Comparison of ENCODE assay signal across 7 cellular contexts in the genomic region with DNA sequence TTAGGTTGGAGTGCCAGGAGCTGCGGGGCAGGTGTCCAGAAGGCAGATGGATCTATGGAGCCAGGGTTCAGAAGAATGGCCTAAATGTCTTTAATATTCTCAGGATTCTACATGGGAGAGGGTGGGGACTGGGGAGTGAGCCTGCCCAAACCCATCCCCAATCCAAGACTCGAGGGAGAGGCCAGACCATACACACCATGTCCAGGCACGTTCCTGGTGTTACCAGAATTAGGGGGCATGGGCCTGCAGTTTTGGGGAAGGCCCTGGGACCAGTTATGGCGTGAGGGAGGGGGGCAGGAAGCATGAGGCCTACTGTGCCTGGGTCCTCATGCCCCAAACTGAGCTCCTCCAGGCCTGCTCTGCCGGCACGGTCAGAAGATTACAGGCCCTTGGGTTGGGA. TPM values are rescaled to one million over a fixed set of nuclear protein-coding genes. Genes with fewer than 3 reads are reported as not detected.
DNase-seq lines count a peak whose midpoint lies in the region; ATAC-seq and TF ChIP-seq lines count a peak whose summit lies in the region.

No MANE protein-coding gene starts in this region.

- no peaks in the 10 kb centered on the region for H3K9me2 ChIP-seq in hepatocyte (replicated peaks; ENCODE audit: insufficient read depth)

- TF ChIP-seq CTCF in H9 (conservative IDR thresholded peaks at IDR 0.05) (no peak), hepatocyte (IDR thresholded peaks at IDR 0.05; ENCODE audit: poor library complexity) (no peak)

- H3K56ac ChIP-seq in H9 (ENCODE audit: insufficient read length, low read depth, low read length) = no peak overlapping the region

- no peak overlapping the region for H4K5ac ChIP-seq in H9 (ENCODE audit: insufficient read length, low read depth, low read length)

- peaks cover 3% of the 10 kb centered on the region; the same call in 1 of the 2 replicates for H3K4me1 ChIP-seq in H9 (ENCODE audit: insufficient read depth, low read length)
- peaks cover 24% of the 10 kb centered on the region for H3K4me1 ChIP-seq in adipocyte (ENCODE audit: control insufficient read depth, insufficient read depth, low read length)
- peaks cover 18% of the 10 kb centered on the region for H3K4me1 ChIP-seq in hepatocyte (ENCODE audit: insufficient read depth)

- H4K20me1 ChIP-seq in H9 (ENCODE audit: control insufficient read depth, insufficient read depth, insufficient read length) (no peaks in the 10 kb centered on the region), hepatocyte (ENCODE audit: insufficient read depth, poor library complexity, severe bottlenecking) (peaks cover 34% of the 10 kb centered on the region)

- peak overlapping the region; percentile 60 to 98 for H3K4me3 Mint-ChIP-seq in H9
- peak overlapping the region; percentile 93 for H3K4me3 Mint-ChIP-seq in stimulated activated effector memory CD8-positive, alpha-beta T cell treated with anti-CD3 and anti-CD28 coated beads, Interleukin-12 subunit alpha, Interleukin-12 subunit beta, amount 100 ng/mL, for 72 hours

- H3K79me2 ChIP-seq in H9 (ENCODE audit: insufficient read depth, low read length) = peaks cover 7% of the 10 kb centered on the region; the same call in 1 of the 2 replicates
- H3K79me2 ChIP-seq in hepatocyte = peaks cover 56% of the 10 kb centered on the region

- H3K36me3 ChIP-seq in adipocyte (ENCODE audit: control insufficient read depth, insufficient read depth, low read length, severe bottlenecking) (peaks cover 30% of the 10 kb centered on the region), hepatocyte (replicated peaks; ENCODE audit: insufficient read depth, low read depth) (no peaks in the 10 kb centered on the region)

- H3K23me2 ChIP-seq in H9 (ENCODE audit: insufficient read length, low read depth, low read length, poor library complexity, severe bottlenecking) = peaks cover 9% of the 10 kb centered on the region

- no peaks in the 10 kb centered on the region for H3K27me3 Mint-ChIP-seq in H9 (ENCODE audit: low read depth)

- H4K8ac ChIP-seq in H9 (replicated peaks; ENCODE audit: insufficient read length, low read depth, low read length) = peak overlapping the region; percentile 30

- no peak overlapping the region for H2BK20ac ChIP-seq in H9 (ENCODE audit: low read depth, low read length, poor library complexity, severe bottlenecking)

- H3K18ac ChIP-seq in H9 (ENCODE audit: insufficient read length, low read depth, low read length) = no peak overlapping the region

- H3K4me1 Mint-ChIP-seq in H9 = peaks cover 16 to 17% of the 10 kb centered on the region in 2 experiments
- H3K4me1 Mint-ChIP-seq in stimulated activated effector memory CD8-positive, alpha-beta T cell treated with anti-CD3 and anti-CD28 coated beads, Interleukin-12 subunit alpha, Interleukin-12 subunit beta, amount 100 ng/mL, for 72 hours = peaks cover 29% of the 10 kb centered on the region

- H3K79me1 ChIP-seq in H9 (ENCODE audit: insufficient read depth, low read depth, low read length, poor library complexity, severe bottlenecking) = peaks cover 4% of the 10 kb centered on the region

- H3K23ac ChIP-seq in H9 (ENCODE audit: insufficient read length, low read depth, low read length) = no peak overlapping the region

- no peak overlapping the region for H3K4me2 ChIP-seq in H9 (ENCODE audit: insufficient read depth, insufficient read length, low read length)
- peak overlapping the region; percentile 91 for H3K4me2 ChIP-seq in hepatocyte

- peaks cover 10 to 34% (median 19%) of the 10 kb centered on the region in 3 experiments for H3K36me3 Mint-ChIP-seq in H9 (ENCODE audit: insufficient read depth in 1 of 3, low read depth in 3 of 3)
- H3K36me3 Mint-ChIP-seq in stimulated activated effector memory CD8-positive, alpha-beta T cell treated with anti-CD3 and anti-CD28 coated beads, Interleukin-12 subunit alpha, Interleukin-12 subunit beta, amount 100 ng/mL, for 72 hours = peaks cover 51% of the 10 kb centered on the region

- H2BK120ac ChIP-seq in H9 (ENCODE audit: low read depth, low read length, poor library complexity, severe bottlenecking) = no peak overlapping the region

- H3K14ac ChIP-seq in H9 (ENCODE audit: insufficient read depth, low read length) = no peak overlapping the region

- H3K9me3 ChIP-seq in H9 (ENCODE audit: control insufficient read depth, low read depth, low read length) (no peaks in the 10 kb centered on the region), adipocyte (ENCODE audit: control insufficient read depth, low read length) (no peaks in the 10 kb centered on the region), hepatocyte (ENCODE audit: low read depth) (no peaks in the 10 kb centered on the region)

- peak overlapping the region in 1 of 3 experiments; percentile 8; a peak in 1 of 7 replicates for H3K27ac Mint-ChIP-seq in H9
- peak overlapping the region; percentile 3 for H3K27ac Mint-ChIP-seq in stimulated activated effector memory CD8-positive, alpha-beta T cell treated with anti-CD3 and anti-CD28 coated beads, Interleukin-12 subunit alpha, Interleukin-12 subunit beta, amount 100 ng/mL, for 72 hours

- no CpG with 5 or more reads among the region's 6 CpGs for WGBS in H9 (ENCODE audit: extremely low coverage, insufficient read length, low lambda C conversion rate)
- WGBS in hepatocyte (ENCODE audit: low lambda C conversion rate, missing lambda C conversion rate) = 91% methylated on average over 6 of the region's 6 CpGs

- no peak overlapping the region for H4K91ac ChIP-seq in H9 (ENCODE audit: insufficient read length, low read depth, low read length)

- no peaks in the 10 kb centered on the region for H3K9me3 Mint-ChIP-seq in H9
- H3K9me3 Mint-ChIP-seq in stimulated activated effector memory CD8-positive, alpha-beta T cell treated with anti-CD3 and anti-CD28 coated beads, Interleukin-12 subunit alpha, Interleukin-12 subunit beta, amount 100 ng/mL, for 72 hours = no peaks in the 10 kb centered on the region

- peak; percentile 27 for DNase-seq in H9
- no peak for DNase-seq in adipocyte (ENCODE audit: low read depth)
- no peak for DNase-seq in hepatocyte (ENCODE audit: low spot score)
- DNase-seq in stimulated activated effector memory CD8-positive, alpha-beta T cell treated with anti-CD3 and anti-CD28 coated beads, Interleukin-12 subunit alpha, Interleukin-12 subunit beta, amount 100 ng/mL, for 72 hours (ENCODE audit: low spot score in 2 of 2) = no peak
- DNase-seq in amygdala (lab: John Stamatoyannopoulos, UW) = no peak
- no peak for DNase-seq in activated CD4-positive, CD25-positive, alpha-beta regulatory T cell (lab: John Stamatoyannopoulos, UW)
- DNase-seq in left lobe of liver (ENCODE audit: low spot score) = no peak

- no peak overlapping the region for H3T11ph ChIP-seq in H9 (ENCODE audit: low read length)

- H3K4me3 ChIP-seq in adipocyte (ENCODE audit: low read length) (peak overlapping the region; percentile 88), hepatocyte (no peak overlapping the region)

- ATAC-seq in stimulated activated effector memory CD8-positive, alpha-beta T cell treated with anti-CD3 and anti-CD28 coated beads, Interleukin-12 subunit alpha, Interleukin-12 subunit beta, amount 100 ng/mL, for 72 hours = no peak
- ATAC-seq in left lobe of liver = no peak

- no peak overlapping the region for H2BK5ac ChIP-seq in H9 (ENCODE audit: insufficient read length, low read length)

- H3K27me3 ChIP-seq in H9 (ENCODE audit: insufficient read depth, low read length) = no peaks in the 10 kb centered on the region
- no peaks in the 10 kb centered on the region for H3K27me3 ChIP-seq in adipocyte (replicated peaks; ENCODE audit: control insufficient read depth, insufficient read depth, low read length)
- no peaks in the 10 kb centered on the region for H3K27me3 ChIP-seq in hepatocyte

- H2BK15ac ChIP-seq in H9 (ENCODE audit: low read depth, low read length) = no peak overlapping the region

- H2AFZ ChIP-seq in H9 (ENCODE audit: low read length) (no peak overlapping the region), hepatocyte (no peak overlapping the region)

- H2BK12ac ChIP-seq in H9 (ENCODE audit: insufficient read length, low read depth, low read length) = no peak overlapping the region

- no peak overlapping the region for H2AK5ac ChIP-seq in H9 (ENCODE audit: insufficient read length, low read length)

- H3K27ac ChIP-seq in H9 (ENCODE audit: insufficient read length, low read depth, low read length) (no peak overlapping the region), hepatocyte (peak overlapping the region; percentile 98)

- H3K4ac ChIP-seq in H9 (ENCODE audit: low read depth, low read length) = no peak overlapping the region

- H3K9ac ChIP-seq in H9 (ENCODE audit: extremely low read depth, insufficient read length, low read length) (no peak overlapping the region), adipocyte (ENCODE audit: low read length) (peak overlapping the region; percentile 64)

RNA-seq across cellular contexts. Expression of a gene that starts 1.9 kb away (rescaled TPM):
- total RNA-seq in H9 (2021) = 76.3 and 79.2 TPM in 2 replicates
- 208 and 218 TPM in 2 replicates for total RNA-seq in hepatocyte
- 357 and 387 TPM in 2 replicates for polyA plus RNA-seq in hepatocyte
- total RNA-seq in left lobe of liver = 12.4 TPM

RNA-seq across cellular contexts. Expression of a gene that starts 2.1 kb away (rescaled TPM):
- total RNA-seq in H9 (2021) (70.7 and 72.2 TPM in 2 replicates), hepatocyte (40.9 and 42.7 TPM in 2 replicates), left lobe of liver (26.6 TPM)
- 117 and 130 TPM in 2 replicates for polyA plus RNA-seq in hepatocyte

RNA-seq across cellular contexts. Expression of a gene that starts 29.4 kb away (rescaled TPM):
- total RNA-seq in H9 (2021) = 4.2 and 4.7 TPM in 2 replicates
- 0.36 TPM in 1 of 2 replicates, not detected in the other for total RNA-seq in hepatocyte
- 0.32 TPM in 1 of 2 replicates, not detected in the other for polyA plus RNA-seq in hepatocyte
- not detected for total RNA-seq in left lobe of liver

RNA-seq across cellular contexts. Expression of a gene that starts 30.0 kb away (rescaled TPM):
- 12.4 and 12.8 TPM in 2 replicates for total RNA-seq in H9 (2021)
- total RNA-seq in hepatocyte = 28.1 and 28.7 TPM in 2 replicates
- 23.7 and 26.0 TPM in 2 replicates for polyA plus RNA-seq in hepatocyte
- total RNA-seq in left lobe of liver = 8.7 TPM

RNA-seq across cellular contexts. Expression of a gene that starts 30.5 kb away (rescaled TPM):
- total RNA-seq in H9 (2021) (27.0 and 27.9 TPM in 2 replicates), hepatocyte (14.1 and 14.9 TPM in 2 replicates), left lobe of liver (26.9 TPM)
- polyA plus RNA-seq in hepatocyte = 9.1 and 11.2 TPM in 2 replicates
